Comparison of ENCODE assay signal across 28 cellular contexts in the genomic region with DNA sequence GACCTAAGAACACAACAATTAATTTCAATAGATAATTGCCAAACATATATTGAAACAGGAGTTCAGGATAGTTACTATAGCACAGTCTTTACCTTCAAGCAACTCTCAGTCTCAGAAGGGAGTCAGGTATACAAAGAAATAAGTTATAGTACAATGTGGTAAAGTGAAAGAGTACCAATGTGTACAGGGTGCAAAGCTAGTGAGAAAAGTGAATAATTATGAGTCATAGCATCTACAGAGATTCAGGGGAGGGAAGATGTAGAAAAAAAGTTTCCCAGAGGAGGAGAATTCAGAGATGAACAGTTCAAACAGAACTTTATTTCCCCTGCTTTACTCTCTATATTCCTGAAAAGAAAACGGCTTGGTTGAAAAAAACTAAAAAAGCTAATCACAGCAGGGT. TPM values are rescaled to one million over a fixed set of nuclear protein-coding genes. Genes with fewer than 3 reads are reported as not detected.
DNase-seq lines count a peak whose midpoint lies in the region; TF ChIP-seq lines count a peak whose summit lies in the region.
"Had no signal": no experiment of that assay in that cellular context is flagged by ENCODE, and none has a peak within 500 bp of the region (broad histone marks: within the 10 kb centered on the region; RNA-seq: fewer than 3 reads in every experiment).

No MANE protein-coding gene starts in this region.

- H4K20me1 ChIP-seq in osteoblast (ENCODE audit: insufficient read depth, low read length): no peaks in the 10 kb centered on the region

- no peaks in the 10 kb centered on the region for H3K9me3 ChIP-seq in osteoblast (ENCODE audit: low read depth, low read length)
- H3K9me3 ChIP-seq: breast epithelium, lower lobe of right lung, sigmoid colon, tibial nerve had no signal

- no peak for TF ChIP-seq CTCF in astrocyte of the spinal cord (IDR thresholded peaks at IDR 0.05; ENCODE audit: low read depth, low read length)
- TF ChIP-seq CTCF in osteoblast (IDR thresholded peaks at IDR 0.05; ENCODE audit: extremely low read depth, low read depth, low read length): no peak

- no peaks in the 10 kb centered on the region for H3K4me1 ChIP-seq in osteoblast (ENCODE audit: insufficient read depth, low read length)
- H3K4me1 ChIP-seq: breast epithelium, lower lobe of right lung, sigmoid colon, tibial nerve had no signal

- no peaks in the 10 kb centered on the region for H3K79me2 ChIP-seq in osteoblast (ENCODE audit: insufficient read depth, low read length)

- no peak overlapping the region for H3K4me3 ChIP-seq in astrocyte of the spinal cord (ENCODE audit: low read depth, low read length)
- H3K4me3 ChIP-seq in osteoblast (ENCODE audit: insufficient read depth, low read length): no peak overlapping the region
- H3K4me3 ChIP-seq: breast epithelium, coronary artery, lower lobe of right lung, sigmoid colon, tibial nerve had no signal

- H3K4me2 ChIP-seq in osteoblast (ENCODE audit: insufficient read depth, low read length): no peak overlapping the region

- in situ Hi-C loops in astrocyte of the spinal cord (cut with HindIII; ENCODE audit: low sequenced_read_pairs): no loop called here

- no peak overlapping the region for H2AFZ ChIP-seq in osteoblast (ENCODE audit: low read length)

- H3K36me3 ChIP-seq in osteoblast (ENCODE audit: insufficient read depth, low read length): no peaks in the 10 kb centered on the region
- H3K36me3 ChIP-seq: breast epithelium, lower lobe of right lung, sigmoid colon, tibial nerve had no signal

- H3K27me3 ChIP-seq in osteoblast (ENCODE audit: insufficient read depth, low read length): no peaks in the 10 kb centered on the region
- H3K27me3 ChIP-seq: breast epithelium, sigmoid colon, tibial nerve had no signal

- DNase-seq in ELR (ENCODE audit: low read depth): peak; percentile 58
- peak; percentile 37 for DNase-seq in M059J (ENCODE audit: low read depth)
- DNase-seq in astrocyte of the spinal cord (ENCODE audit: low read depth, low spot score): peak; percentile 49
- DNase-seq in osteoblast (ENCODE audit: insufficient read length, low spot score, missing footprints): peak; percentile 39
- no peak for DNase-seq in DMS53 treated with DMSO at 0.1 percent for 48 hours (lab: John Stamatoyannopoulos, UW; ENCODE audit: unreplicated experiment)
- no peak for DNase-seq in NCI-H1930 (lab: John Stamatoyannopoulos, UW)
- no peak for DNase-seq in middle frontal gyrus (ENCODE audit: extremely low spot score, low spot score)
- DNase-seq: activated B cell treated with CpG ODN at 0.5 μM for 24 hours; activated CD4-positive, alpha-beta memory T cell treated with anti-CD3 and anti-CD28 coated beads for 36 hours; activated effector memory CD4-positive, alpha-beta T cell treated with Interleukin-2 at 50 U/mL for 16 hours; CD8-positive, alpha-beta T cell; DMS 273 treated with DMSO at 0.1 percent for 48 hours; effector memory CD8-positive, alpha-beta T cell; H7; Karpas-422; lower lobe of right lung; NCI-H1092 treated with DMSO at 0.1 percent for 48 hours; NCI-H2029; NCI-H2227 treated with DMSO at 0.1 percent for 48 hours; NCI-H748 treated with DMSO at 0.1 percent for 48 hours; sigmoid colon; stimulated activated CD8-positive, alpha-beta memory T cell treated with anti-CD3 and anti-CD28 coated beads, Interleukin-4, amount 100 ng/mL, for 48 hours; T-helper 9 cell had no signal

- H3K27ac ChIP-seq in osteoblast (ENCODE audit: low read depth, low read length): no peak overlapping the region
- H3K27ac ChIP-seq: breast epithelium, coronary artery, lower lobe of right lung, sigmoid colon, tibial nerve had no signal

RNA-seq across cellular contexts. Expression of gene DKK2, which starts 22.7 kb away (rescaled TPM):
- total RNA-seq in M059J (2014; rRNA removed; shearing (Covaris generic)): 0.25 and 0.74 TPM in 2 replicates
- total RNA-seq in osteoblast: under 0.01 TPM in 1 of 2 replicates, not detected in the other
- total RNA-seq: activated B cell treated with CpG ODN at 0.5 μM for 24 hours; activated CD4-positive, alpha-beta memory T cell treated with anti-CD3 and anti-CD28 coated beads for 36 hours; CD8-positive, alpha-beta T cell; esophagus mucosa; H7; neural crest cell had no signal

Comparison
In these comparisons a context has a peak if more than half of its experiments do, and no peak if none do; other contexts are left out.
1. DNase-seq: peak in ELR (single experiment), M059J (single experiment), astrocyte of the spinal cord (single experiment) and osteoblast (single experiment); none in DMS53 treated with DMSO at 0.1 percent for 48 hours (single experiment), NCI-H1930 (0 of 2) and middle frontal gyrus (single experiment).